ENCODE assay signal across 2 cellular contexts in genomic region chr10:69406816-69407580, GRCh38.
TF ChIP-seq lines count a peak whose summit lies in the region.

No MANE protein-coding gene starts in this region.

TF ChIP-seq in PFSK-1, 5 proteins besides CTCF, POLR2A, EP300 and RAD21:
- TF ChIP-seq POLR2AphosphoS5 (IDR thresholded peaks at IDR 0.05; ENCODE audit: low read depth, low read length) (0 out of 2 replicates have a peak, but pooled peaks have one; percentile 38), FOXP2 (optimal IDR thresholded peaks at IDR 0.05; ENCODE audit: borderline replicate concordance, extremely low read depth, extremely low read length, insufficient read depth) (no peak)

TF ChIP-seq in H1, 55 proteins besides CTCF, POLR2A, EP300 and RAD21:
- no peak for TF ChIP-seq SIN3A (conservative IDR thresholded peaks at IDR 0.05 in 1 of 2, IDR thresholded peaks at IDR 0.05 in 1 of 2; ENCODE audit: low read depth in 1 of 2, low read length in 2 of 2)
- TF ChIP-seq, protein P1, sequence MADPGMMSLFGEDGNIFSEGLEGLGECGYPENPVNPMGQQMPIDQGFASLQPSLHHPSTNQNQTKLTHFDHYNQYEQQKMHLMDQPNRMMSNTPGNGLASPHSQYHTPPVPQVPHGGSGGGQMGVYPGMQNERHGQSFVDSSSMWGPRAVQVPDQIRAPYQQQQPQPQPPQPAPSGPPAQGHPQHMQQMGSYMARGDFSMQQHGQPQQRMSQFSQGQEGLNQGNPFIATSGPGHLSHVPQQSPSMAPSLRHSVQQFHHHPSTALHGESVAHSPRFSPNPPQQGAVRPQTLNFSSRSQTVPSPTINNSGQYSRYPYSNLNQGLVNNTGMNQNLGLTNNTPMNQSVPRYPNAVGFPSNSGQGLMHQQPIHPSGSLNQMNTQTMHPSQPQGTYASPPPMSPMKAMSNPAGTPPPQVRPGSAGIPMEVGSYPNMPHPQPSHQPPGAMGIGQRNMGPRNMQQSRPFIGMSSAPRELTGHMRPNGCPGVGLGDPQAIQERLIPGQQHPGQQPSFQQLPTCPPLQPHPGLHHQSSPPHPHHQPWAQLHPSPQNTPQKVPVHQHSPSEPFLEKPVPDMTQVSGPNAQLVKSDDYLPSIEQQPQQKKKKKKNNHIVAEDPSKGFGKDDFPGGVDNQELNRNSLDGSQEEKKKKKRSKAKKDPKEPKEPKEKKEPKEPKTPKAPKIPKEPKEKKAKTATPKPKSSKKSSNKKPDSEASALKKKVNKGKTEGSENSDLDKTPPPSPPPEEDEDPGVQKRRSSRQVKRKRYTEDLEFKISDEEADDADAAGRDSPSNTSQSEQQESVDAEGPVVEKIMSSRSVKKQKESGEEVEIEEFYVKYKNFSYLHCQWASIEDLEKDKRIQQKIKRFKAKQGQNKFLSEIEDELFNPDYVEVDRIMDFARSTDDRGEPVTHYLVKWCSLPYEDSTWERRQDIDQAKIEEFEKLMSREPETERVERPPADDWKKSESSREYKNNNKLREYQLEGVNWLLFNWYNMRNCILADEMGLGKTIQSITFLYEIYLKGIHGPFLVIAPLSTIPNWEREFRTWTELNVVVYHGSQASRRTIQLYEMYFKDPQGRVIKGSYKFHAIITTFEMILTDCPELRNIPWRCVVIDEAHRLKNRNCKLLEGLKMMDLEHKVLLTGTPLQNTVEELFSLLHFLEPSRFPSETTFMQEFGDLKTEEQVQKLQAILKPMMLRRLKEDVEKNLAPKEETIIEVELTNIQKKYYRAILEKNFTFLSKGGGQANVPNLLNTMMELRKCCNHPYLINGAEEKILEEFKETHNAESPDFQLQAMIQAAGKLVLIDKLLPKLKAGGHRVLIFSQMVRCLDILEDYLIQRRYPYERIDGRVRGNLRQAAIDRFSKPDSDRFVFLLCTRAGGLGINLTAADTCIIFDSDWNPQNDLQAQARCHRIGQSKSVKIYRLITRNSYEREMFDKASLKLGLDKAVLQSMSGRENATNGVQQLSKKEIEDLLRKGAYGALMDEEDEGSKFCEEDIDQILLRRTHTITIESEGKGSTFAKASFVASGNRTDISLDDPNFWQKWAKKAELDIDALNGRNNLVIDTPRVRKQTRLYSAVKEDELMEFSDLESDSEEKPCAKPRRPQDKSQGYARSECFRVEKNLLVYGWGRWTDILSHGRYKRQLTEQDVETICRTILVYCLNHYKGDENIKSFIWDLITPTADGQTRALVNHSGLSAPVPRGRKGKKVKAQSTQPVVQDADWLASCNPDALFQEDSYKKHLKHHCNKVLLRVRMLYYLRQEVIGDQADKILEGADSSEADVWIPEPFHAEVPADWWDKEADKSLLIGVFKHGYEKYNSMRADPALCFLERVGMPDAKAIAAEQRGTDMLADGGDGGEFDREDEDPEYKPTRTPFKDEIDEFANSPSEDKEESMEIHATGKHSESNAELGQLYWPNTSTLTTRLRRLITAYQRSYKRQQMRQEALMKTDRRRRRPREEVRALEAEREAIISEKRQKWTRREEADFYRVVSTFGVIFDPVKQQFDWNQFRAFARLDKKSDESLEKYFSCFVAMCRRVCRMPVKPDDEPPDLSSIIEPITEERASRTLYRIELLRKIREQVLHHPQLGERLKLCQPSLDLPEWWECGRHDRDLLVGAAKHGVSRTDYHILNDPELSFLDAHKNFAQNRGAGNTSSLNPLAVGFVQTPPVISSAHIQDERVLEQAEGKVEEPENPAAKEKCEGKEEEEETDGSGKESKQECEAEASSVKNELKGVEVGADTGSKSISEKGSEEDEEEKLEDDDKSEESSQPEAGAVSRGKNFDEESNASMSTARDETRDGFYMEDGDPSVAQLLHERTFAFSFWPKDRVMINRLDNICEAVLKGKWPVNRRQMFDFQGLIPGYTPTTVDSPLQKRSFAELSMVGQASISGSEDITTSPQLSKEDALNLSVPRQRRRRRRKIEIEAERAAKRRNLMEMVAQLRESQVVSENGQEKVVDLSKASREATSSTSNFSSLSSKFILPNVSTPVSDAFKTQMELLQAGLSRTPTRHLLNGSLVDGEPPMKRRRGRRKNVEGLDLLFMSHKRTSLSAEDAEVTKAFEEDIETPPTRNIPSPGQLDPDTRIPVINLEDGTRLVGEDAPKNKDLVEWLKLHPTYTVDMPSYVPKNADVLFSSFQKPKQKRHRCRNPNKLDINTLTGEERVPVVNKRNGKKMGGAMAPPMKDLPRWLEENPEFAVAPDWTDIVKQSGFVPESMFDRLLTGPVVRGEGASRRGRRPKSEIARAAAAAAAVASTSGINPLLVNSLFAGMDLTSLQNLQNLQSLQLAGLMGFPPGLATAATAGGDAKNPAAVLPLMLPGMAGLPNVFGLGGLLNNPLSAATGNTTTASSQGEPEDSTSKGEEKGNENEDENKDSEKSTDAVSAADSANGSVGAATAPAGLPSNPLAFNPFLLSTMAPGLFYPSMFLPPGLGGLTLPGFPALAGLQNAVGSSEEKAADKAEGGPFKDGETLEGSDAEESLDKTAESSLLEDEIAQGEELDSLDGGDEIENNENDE (IDR thresholded peaks at IDR 0.05; ENCODE audit: insufficient replicate concordance, low read length): no peak
- no peak for TF ChIP-seq KDM4A (IDR thresholded peaks at IDR 0.05; ENCODE audit: low read depth, low read length, severe bottlenecking)
- no peak for TF ChIP-seq RFX5 (IDR thresholded peaks at IDR 0.05; ENCODE audit: borderline replicate concordance, low read depth, low read length)
- TF ChIP-seq MAFK (IDR thresholded peaks at IDR 0.05; ENCODE audit: low read depth, low read length): no peak
- TF ChIP-seq RBBP5 (IDR thresholded peaks at IDR 0.05; ENCODE audit: borderline replicate concordance, low read depth, low read length): no peak
- no peak for TF ChIP-seq GTF2F1 (IDR thresholded peaks at IDR 0.05; ENCODE audit: borderline replicate concordance, low read depth, low read length)
